7 cellular contexts compared by ENCODE assay signal in the genomic region with DNA sequence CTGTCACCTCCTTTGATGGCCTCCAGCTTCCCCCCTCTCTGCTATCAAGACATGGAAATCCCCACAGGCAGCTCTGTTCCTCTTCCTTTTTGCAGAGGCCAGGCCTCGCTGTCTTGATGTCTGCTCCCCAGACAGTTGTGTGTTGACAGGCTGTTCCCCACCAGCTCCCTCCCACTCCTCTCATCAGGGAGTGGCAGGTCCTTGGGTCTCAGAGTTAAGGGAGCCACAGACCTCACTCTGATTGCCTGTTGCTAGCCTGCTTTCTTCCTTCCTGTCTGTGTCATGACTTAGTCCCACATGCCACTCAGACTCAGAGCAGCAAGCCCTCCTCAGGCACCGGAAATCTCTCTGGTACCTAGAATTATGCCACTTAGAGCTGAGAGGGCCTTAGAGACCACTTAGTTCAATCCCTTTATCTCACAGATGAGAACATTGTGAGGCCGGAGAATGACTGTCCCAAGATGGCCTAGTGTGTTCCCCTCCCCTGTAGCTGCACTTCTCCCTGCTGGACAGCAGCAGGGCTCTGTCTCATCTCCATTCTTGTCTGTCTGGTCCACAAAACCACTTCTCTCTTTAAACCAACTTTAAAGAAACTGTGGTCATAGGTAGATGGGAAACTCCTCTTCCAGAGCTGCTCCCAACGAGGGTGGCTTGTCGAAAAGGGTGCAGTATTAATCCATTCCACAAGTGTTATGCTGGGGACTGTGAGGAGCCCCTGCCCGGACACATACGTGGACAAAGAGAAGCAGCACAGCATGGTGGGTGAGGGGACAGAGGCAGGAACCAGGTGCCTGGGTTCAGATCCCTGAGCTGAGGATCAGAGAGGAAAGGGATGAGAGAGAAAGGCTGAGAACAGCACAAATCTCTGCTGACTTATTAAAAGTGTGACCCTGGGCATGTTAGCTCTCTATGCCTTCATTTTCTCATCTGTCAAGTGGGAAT.
A peak's percentile ranks its signal among the peaks of the same experiment; 100 is the strongest.
DNase-seq lines count a peak whose midpoint lies in the region; ATAC-seq and TF ChIP-seq lines count a peak whose summit lies in the region.

No MANE protein-coding gene starts in this region.

- no peaks in the 10 kb centered on the region for H3K9me3 Mint-ChIP-seq in activated naive CD4-positive, alpha-beta T cell treated with anti-CD3 and anti-CD28 coated beads, Interleukin-2, amount 50 U/mL, for 24 hours

- peak; percentile 46 for TF ChIP-seq POLR2A in GM19099 (IDR thresholded peaks at IDR 0.05; ENCODE audit: extremely low read depth, insufficient read length, low read depth)

- no peak for DNase-seq in NCI-H1105 treated with DMSO at 0.1 percent for 48 hours (lab: John Stamatoyannopoulos, UW)
- no peak for DNase-seq in putamen (ENCODE audit: low spot score)

- H3K4me1 ChIP-seq in neutrophil (ENCODE audit: control insufficient read depth in 1 of 2, insufficient read depth in 1 of 2, low read depth in 1 of 2, low read length in 1 of 2) = peaks cover 99 to 100% of the 10 kb centered on the region in 2 experiments

- H3K4me3 ChIP-seq in SU-DHL-6 (ENCODE audit: insufficient read depth, low read length, poor library complexity, severe bottlenecking) (no peak overlapping the region), neutrophil (ENCODE audit: low read depth in 1 of 2, low read length in 1 of 2) (peak overlapping the region; percentile 50 to 73)

- ATAC-seq in HG03039 (IDR thresholded peaks at IDR 0.05; ENCODE audit: unreplicated experiment) = peak; percentile 44

- no peak for TF ChIP-seq CTCF in SU-DHL-6 (IDR thresholded peaks at IDR 0.05; ENCODE audit: insufficient read depth, low read length, poor library complexity, severe bottlenecking)
- no peak for TF ChIP-seq CTCF in neutrophil (IDR thresholded peaks at IDR 0.05)

- no peaks in the 10 kb centered on the region for H3K36me3 ChIP-seq in SU-DHL-6 (ENCODE audit: low read length)
- peaks cover 28% of the 10 kb centered on the region for H3K36me3 ChIP-seq in neutrophil

- no peaks in the 10 kb centered on the region for H3K27me3 Mint-ChIP-seq in activated naive CD4-positive, alpha-beta T cell treated with anti-CD3 and anti-CD28 coated beads, Interleukin-2, amount 50 U/mL, for 24 hours

- no peak overlapping the region for H2AFZ ChIP-seq in SU-DHL-6 (ENCODE audit: low read depth, low read length, severe bottlenecking)

- peaks cover 5% of the 10 kb centered on the region for H3K36me3 Mint-ChIP-seq in activated naive CD4-positive, alpha-beta T cell treated with anti-CD3 and anti-CD28 coated beads, Interleukin-2, amount 50 U/mL, for 24 hours

- peak overlapping the region; percentile 7; the same call in 1 of the 2 replicates for H3K9ac ChIP-seq in SU-DHL-6 (ENCODE audit: low read length)

- H3F3A ChIP-seq in SU-DHL-6 (ENCODE audit: insufficient read depth) = peaks cover 8% of the 10 kb centered on the region

- H3K79me2 ChIP-seq in SU-DHL-6 (ENCODE audit: insufficient read depth, low read length) = no peaks in the 10 kb centered on the region

- no peaks in the 10 kb centered on the region for H3K27me3 ChIP-seq in SU-DHL-6 (ENCODE audit: low read length)
- H3K27me3 ChIP-seq in neutrophil = no peaks in the 10 kb centered on the region

- peak overlapping the region; percentile 99 for H3K27ac Mint-ChIP-seq in activated naive CD4-positive, alpha-beta T cell treated with anti-CD3 and anti-CD28 coated beads, Interleukin-2, amount 50 U/mL, for 24 hours

- H3K4me3 Mint-ChIP-seq in activated naive CD4-positive, alpha-beta T cell treated with anti-CD3 and anti-CD28 coated beads, Interleukin-2, amount 50 U/mL, for 24 hours = peak overlapping the region; percentile 88

- H3K9me3 ChIP-seq in SU-DHL-6 (ENCODE audit: insufficient read depth, low read length) (no peaks in the 10 kb centered on the region), neutrophil (no peaks in the 10 kb centered on the region)

- peaks cover 62% of the 10 kb centered on the region for H3K4me1 Mint-ChIP-seq in activated naive CD4-positive, alpha-beta T cell treated with anti-CD3 and anti-CD28 coated beads, Interleukin-2, amount 50 U/mL, for 24 hours

- no peaks in the 10 kb centered on the region for H3K9me2 ChIP-seq in SU-DHL-6 (replicated peaks; ENCODE audit: insufficient read depth, low read length)

- peak overlapping the region; percentile 13 for H3K4me2 ChIP-seq in SU-DHL-6 (ENCODE audit: low read depth, low read length, poor library complexity, severe bottlenecking)

- H4K20me1 ChIP-seq in SU-DHL-6 (ENCODE audit: low read depth, low read length) = no peaks in the 10 kb centered on the region

- H3K27ac ChIP-seq in SU-DHL-6 (ENCODE audit: low read depth, low read length) = no peak overlapping the region
- H3K27ac ChIP-seq in neutrophil = peak overlapping the region; percentile 96
